In genomic region chr10:28676968-28677888, GRCh38 we compare ENCODE assay signal across 8 cellular contexts. TPM values are rescaled to one million over a fixed set of nuclear protein-coding genes. Genes with fewer than 3 reads are reported as not detected.
A peak's percentile ranks its signal among the peaks of the same experiment; 100 is the strongest.
DNase-seq lines count a peak whose midpoint lies in the region; ATAC-seq, FAIRE-seq and TF ChIP-seq lines count a peak whose summit lies in the region.

Gene BAMBI, plus strand, starts transcription at chr10:28677521. Its CDS starts 377 bp downstream, at chr10:28677898.

- ATAC-seq in HG02763 (IDR thresholded peaks at IDR 0.05; ENCODE audit: unreplicated experiment), result peak; percentile 97

- H3K79me2 ChIP-seq in astrocyte (ENCODE audit: insufficient read depth, low read length), result peaks cover 46% of the 10 kb centered on the region

- peak within 1 kb of the TSS; percentile 81 for H2AFZ ChIP-seq in astrocyte (ENCODE audit: low read depth, low read length)

- TF ChIP-seq CTCF in astrocyte (IDR thresholded peaks at IDR 0.05; ENCODE audit: insufficient read depth, low read depth, low read length), result no peak

- no peaks in the 10 kb centered on the region for H3K9me3 Mint-ChIP-seq in astrocyte (ENCODE audit: unreplicated experiment)

- peaks cover 1% of the 10 kb centered on the region for H3K27me3 Mint-ChIP-seq in astrocyte (ENCODE audit: low read depth, unreplicated experiment)

- peaks cover 20% of the 10 kb centered on the region for H3K4me1 ChIP-seq in astrocyte (ENCODE audit: insufficient read depth, low read length)

- H3K9me3 ChIP-seq in astrocyte (ENCODE audit: insufficient read depth, low read depth, low read length), result no peaks in the 10 kb centered on the region

- peak within 1 kb of the TSS; percentile 99 for H3K4me3 Mint-ChIP-seq in astrocyte (ENCODE audit: unreplicated experiment)

- TF ChIP-seq POLR2A in GM15510 (IDR thresholded peaks at IDR 0.05; ENCODE audit: borderline replicate concordance, extremely low read depth, insufficient read length), result peak; percentile 48

- H3K4me3 ChIP-seq in astrocyte (ENCODE audit: insufficient read depth, low read depth, low read length), result peak within 1 kb of the TSS; percentile 82

- H3K27ac Mint-ChIP-seq in astrocyte (ENCODE audit: unreplicated experiment), result peak within 1 kb of the TSS; percentile 50

- peaks cover 40% of the 10 kb centered on the region for H4K20me1 ChIP-seq in astrocyte (ENCODE audit: insufficient read depth, low read length)

- FAIRE-seq in astrocyte (lab: Jason Lieb, UNC), result no peak

- H3K36me3 ChIP-seq in astrocyte (ENCODE audit: insufficient read depth, low read length), result no peaks in the 10 kb centered on the region

- H3K36me3 Mint-ChIP-seq in astrocyte (ENCODE audit: low read depth, unreplicated experiment), result peaks cover 7% of the 10 kb centered on the region

- DNase-seq in NCI-H1417 (lab: John Stamatoyannopoulos, UW) (peak; percentile 86 to 88 (median 87)), T-helper 22 cell (ENCODE audit: low read depth) (peak; percentile 78), astrocyte (ENCODE audit: low read depth) (peak; percentile 75), hippocampal formation (lab: John Stamatoyannopoulos, UW) (peak; percentile 94 to 96), retina (peak; percentile 92), NK-92 (lab: John Stamatoyannopoulos, UW; ENCODE audit: unreplicated experiment) (no peak)

- peak within 1 kb of the TSS; percentile 85 for H3K9ac ChIP-seq in astrocyte (ENCODE audit: low read length)

- peaks cover 15% of the 10 kb centered on the region for H3K4me1 Mint-ChIP-seq in astrocyte (ENCODE audit: low read depth, unreplicated experiment)

- peak within 1 kb of the TSS; percentile 57 for H3K27ac ChIP-seq in astrocyte (ENCODE audit: low read depth, low read length)

- H3K4me2 ChIP-seq in astrocyte (ENCODE audit: low read length), result peak within 1 kb of the TSS; percentile 94

- peaks cover 30% of the 10 kb centered on the region for H3K27me3 ChIP-seq in astrocyte (ENCODE audit: insufficient read depth, low read length)

RNA-seq across cellular contexts. Expression of gene BAMBI, which starts in this region (rescaled TPM):
- 45.4 and 50.6 TPM in 2 replicates for total RNA-seq in astrocyte
